Comparison of ENCODE assay signal across 1 cellular context in genomic region chr4:2818351-2818939, GRCh38.
TF ChIP-seq lines count a peak whose summit lies in the region.

No MANE protein-coding gene starts in this region.

TF ChIP-seq in endothelial cell of umbilical vein, 7 proteins besides CTCF, POLR2A, EP300 and RAD21 (continued from another document):
- TF ChIP-seq MYC (IDR thresholded peaks at IDR 0.05; ENCODE audit: low read depth, low read length) = no peak
- TF ChIP-seq MAX (IDR thresholded peaks at IDR 0.05; ENCODE audit: insufficient read depth, insufficient read length) = no peak
TF ChIP-seq in endothelial cell of umbilical vein: peak in this region for 0.
